Comparison of ENCODE assay signal across 10 cellular contexts in genomic region chr19:2579678-2580280, GRCh38.
DNase-seq lines count a peak whose midpoint lies in the region; ATAC-seq and TF ChIP-seq lines count a peak whose summit lies in the region.
"Had no signal": no experiment of that assay in that cellular context is flagged by ENCODE, and none has a peak within 500 bp of the region (broad histone marks: within the 10 kb centered on the region; RNA-seq: fewer than 3 reads in every experiment).

No MANE protein-coding gene starts in this region.

- H2AK9ac ChIP-seq in IMR-90 (replicated peaks; ENCODE audit: low read depth, low read length, poor library complexity): peak overlapping the region; percentile 98

- peaks cover 2% of the 10 kb centered on the region for H3K36me3 Mint-ChIP-seq in central memory CD8-positive, alpha-beta T cell (ENCODE audit: insufficient read depth)

- peak overlapping the region; percentile 41 for H3K4me3 Mint-ChIP-seq in central memory CD8-positive, alpha-beta T cell

- no peaks in the 10 kb centered on the region for H3K27me3 ChIP-seq in IMR-90 (ENCODE audit: control insufficient read depth, insufficient read depth, low read length)
- H3K27me3 ChIP-seq in subcutaneous abdominal adipose tissue (ENCODE audit: control insufficient read depth in 5 of 5, insufficient read depth in 4 of 5, low read length in 5 of 5): no peaks in the 10 kb centered on the region

- intact Hi-C loops in IMR-90 (cut with micrococcal nuclease): loop anchor here (1.0 kb wide), 2 partner anchors 36 to 105 kb away; no protein-coding TSS in a partner anchor

- TF ChIP-seq RAD21 in IMR-90 (IDR thresholded peaks at IDR 0.05; ENCODE audit: low read length): no peak

- peak overlapping the region; percentile 88 for H3K14ac ChIP-seq in IMR-90 (replicated peaks; ENCODE audit: low read depth, low read length)

- H4K5ac ChIP-seq in IMR-90 (ENCODE audit: low read depth, low read length): 0 out of 2 replicates have a peak overlapping the region, but pooled peaks have one; percentile 19

- no peaks in the 10 kb centered on the region; the same call in 1 of the 2 replicates for H4K20me1 ChIP-seq in IMR-90 (ENCODE audit: insufficient read depth, low read length)

- H3K27ac ChIP-seq in IMR-90 (ENCODE audit: insufficient read depth, low read length) (peak overlapping the region; percentile 53), mesodermal cell (ENCODE audit: low read depth, low read length, severe bottlenecking) (peak overlapping the region; percentile 96), subcutaneous abdominal adipose tissue (ENCODE audit: low read depth, low read length) (peak overlapping the region; percentile 80)

- H3K9ac ChIP-seq in IMR-90 (ENCODE audit: low read depth, low read length): peak overlapping the region; percentile 39; the same call in 1 of the 2 replicates
- peak overlapping the region in 3 of 5 donors; percentile 43 to 76 (median 64) for H3K9ac ChIP-seq in subcutaneous abdominal adipose tissue (ENCODE audit: low read length in 5 of 5)

- no peak overlapping the region for H3K23ac ChIP-seq in IMR-90 (ENCODE audit: low read depth, low read length)

- in situ Hi-C loops in IMR-90 (cut with MboI; ENCODE audit: low sequenced_read_pairs): no loop called here

- peak overlapping the region; percentile 17 to 85; a peak in 3 of 4 replicates for H4K8ac ChIP-seq in IMR-90 (ENCODE audit: low read depth in 2 of 2, low read length in 2 of 2)

- H2AK5ac ChIP-seq in IMR-90 (ENCODE audit: low read depth, low read length): peak overlapping the region; percentile 84

- no peak overlapping the region for H3K56ac ChIP-seq in IMR-90 (ENCODE audit: extremely low read depth, insufficient read depth, low read length)

- CTCF ChIA-PET in IMR-90 (lab: Yijun Ruan, JAX): interaction anchor here (0.7 to 3.8 kb wide), 7 partner anchors 14 to 108 kb away, joined by 3 to 16 read pairs (median 5); partner anchors contain the start of gene GADD45B

- H3K4ac ChIP-seq in IMR-90 (ENCODE audit: low read depth, low read length): peak overlapping the region; percentile 87

- WGBS in IMR-90 (ENCODE audit: extremely low coverage in 2 of 2, insufficient read length in 1 of 2), 2 experiments: 38% methylated on average over 4 of the region's 14 CpGs; no CpG with 5 or more reads in 1 of the 2 experiments
- 35 to 47% methylated on average over 11 to 13 of the region's 14 CpGs for WGBS in mesodermal cell (ENCODE audit: insufficient coverage in 2 of 2), 2 experiments

- H3K4me3 ChIP-seq in IMR-90 (ENCODE audit: insufficient read depth, low read depth, low read length) (no peak overlapping the region), mesodermal cell (ENCODE audit: extremely low read depth, insufficient read depth, low read length, poor library complexity, severe bottlenecking) (no peak overlapping the region), subcutaneous abdominal adipose tissue (ENCODE audit: low read depth in 1 of 5, low read length in 5 of 5) (peak overlapping the region in 4 of 5 donors; percentile 51 to 62 (median 55))

- peak overlapping the region; percentile 95 for H2AFZ ChIP-seq in IMR-90 (replicated peaks; ENCODE audit: low read length, poor library complexity)

- dilution Hi-C loops in IMR-90 (cut with HindIII; ENCODE audit: low sequenced_read_pairs, unreplicated experiment): no loop called here

- H3K9me3 ChIP-seq in IMR-90 (ENCODE audit: control insufficient read depth, insufficient read depth, low read length) (peaks cover 7% of the 10 kb centered on the region), mesodermal cell (ENCODE audit: control insufficient read depth, low read length) (peaks cover 26% of the 10 kb centered on the region), subcutaneous abdominal adipose tissue (ENCODE audit: control insufficient read depth in 5 of 5, low read length in 5 of 5) (peaks cover 0 to 2% (median 0%) of the 10 kb centered on the region in 5 donors)

- H2BK5ac ChIP-seq in IMR-90 (ENCODE audit: low read depth, low read length, poor library complexity, severe bottlenecking): peak overlapping the region; percentile 77

- H4K91ac ChIP-seq in IMR-90 (ENCODE audit: insufficient read depth, low read depth, low read length): peak overlapping the region; percentile 86

- H3K36me3 ChIP-seq in IMR-90 (ENCODE audit: control insufficient read depth, insufficient read depth, low read length) (no peaks in the 10 kb centered on the region), mesodermal cell (ENCODE audit: control insufficient read depth, insufficient read depth, low read length) (no peaks in the 10 kb centered on the region), subcutaneous abdominal adipose tissue (ENCODE audit: control insufficient read depth in 5 of 5, insufficient read depth in 5 of 5, low read length in 5 of 5) (no peaks in the 10 kb centered on the region)

- no peak overlapping the region for H3K18ac ChIP-seq in IMR-90 (ENCODE audit: low read depth, low read length)

- no peak for DNase-seq in IMR-90
- no peak for DNase-seq in central memory CD8-positive, alpha-beta T cell (ENCODE audit: low spot score in 2 of 2)
- no peak for DNase-seq in activated CD4-positive, CD25-positive, alpha-beta regulatory T cell (lab: John Stamatoyannopoulos, UW)
- DNase-seq in stimulated activated CD8-positive, alpha-beta memory T cell treated with anti-CD3 and anti-CD28 coated beads, Interleukin-4, amount 100 ng/mL, for 48 hours: no peak
- DNase-seq: NCI-H1048 had no signal

- peak overlapping the region; percentile 91; the same call in 1 of the 2 replicates for H2BK20ac ChIP-seq in IMR-90 (ENCODE audit: low read depth, low read length)

- H3K79me1 ChIP-seq in IMR-90 (ENCODE audit: low read depth in 1 of 2, low read length in 2 of 2): peaks cover 0 to 18% of the 10 kb centered on the region in 2 experiments; a peak in 1 of 4 replicates

- no peak overlapping the region for H3K27ac Mint-ChIP-seq in central memory CD8-positive, alpha-beta T cell (ENCODE audit: low read depth)
- H3K27ac Mint-ChIP-seq: T-cell had no signal

- H3K4me2 ChIP-seq in IMR-90 (ENCODE audit: low read depth, low read length): peak overlapping the region; percentile 42

- no peak for TF ChIP-seq CTCF in IMR-90 (conservative IDR thresholded peaks at IDR 0.05; ENCODE audit: low read depth, low read length)

- H2BK120ac ChIP-seq in IMR-90 (ENCODE audit: low read depth, low read length): peak overlapping the region; percentile 89

- peaks cover 15% of the 10 kb centered on the region for H3K4me1 ChIP-seq in IMR-90 (ENCODE audit: control insufficient read depth, insufficient read depth, low read length)
- peaks cover 24% of the 10 kb centered on the region for H3K4me1 ChIP-seq in mesodermal cell (ENCODE audit: control insufficient read depth, insufficient read depth, low read length, poor library complexity, severe bottlenecking)
- peaks cover 3 to 48% (median 42%) of the 10 kb centered on the region in 5 donors for H3K4me1 ChIP-seq in subcutaneous abdominal adipose tissue (ENCODE audit: control insufficient read depth in 5 of 5, insufficient read depth in 5 of 5, low read length in 5 of 5)

- no peaks in the 10 kb centered on the region for H3K4me1 Mint-ChIP-seq in central memory CD8-positive, alpha-beta T cell

- peaks cover 6% of the 10 kb centered on the region for H3K9me1 ChIP-seq in IMR-90 (ENCODE audit: insufficient read depth, low read length)

- TF ChIP-seq POLR2A in IMR-90 (IDR thresholded peaks at IDR 0.05; ENCODE audit: low read depth, low read length): no peak

- no TSS peak for BruUV-seq in IMR-90 (replicated peaks; lab: Mats Ljungman, UMichigan)

- POLR2A ChIA-PET in IMR-90 (lab: Charles Lee; ENCODE audit: unreplicated experiment): interaction anchor here (0.9 to 4.5 kb wide), 2 partner anchors 39 to 103 kb away, joined by 3 to 63 read pairs; partner anchors contain the start of gene GADD45B

- peak overlapping the region; percentile 85; the same call in 1 of the 3 replicates for H2BK15ac ChIP-seq in IMR-90 (ENCODE audit: low read depth, low read length)

- ATAC-seq in IMR-90 (ENCODE audit: low read depth) (no peak), HG03175 (IDR thresholded peaks at IDR 0.05; ENCODE audit: unreplicated experiment) (no peak), HG03108 (IDR thresholded peaks at IDR 0.05; ENCODE audit: unreplicated experiment) (no peak)
- ATAC-seq in central memory CD8-positive, alpha-beta T cell (replicated peaks; ENCODE audit: extremely low read depth, poor library complexity, severe bottlenecking): no peak

- no peaks in the 10 kb centered on the region for H3K9me3 Mint-ChIP-seq in central memory CD8-positive, alpha-beta T cell

- peaks cover 7% of the 10 kb centered on the region for H3K27me3 Mint-ChIP-seq in central memory CD8-positive, alpha-beta T cell

TF ChIP-seq in IMR-90, 13 proteins besides CTCF, POLR2A, EP300 and RAD21 (continues in another document):
- TF ChIP-seq USF2 (IDR thresholded peaks at IDR 0.05; ENCODE audit: low read depth, low read length) (no peak), MAFK (IDR thresholded peaks at IDR 0.05; ENCODE audit: low read depth, low read length) (no peak), CHD1 (IDR thresholded peaks at IDR 0.05; ENCODE audit: low read depth, low read length) (no peak), RFX5 (IDR thresholded peaks at IDR 0.05; ENCODE audit: low read depth, low read length) (no peak), RCOR1 (IDR thresholded peaks at IDR 0.05; ENCODE audit: insufficient replicate concordance, low read length) (no peak), BHLHE40 (IDR thresholded peaks at IDR 0.05; ENCODE audit: low read depth, low read length) (no peak), CEBPB (IDR thresholded peaks at IDR 0.05; ENCODE audit: low read depth, low read length) (no peak), MXI1 (IDR thresholded peaks at IDR 0.05; ENCODE audit: borderline replicate concordance, low read depth, low read length) (no peak), FOS (IDR thresholded peaks at IDR 0.05; ENCODE audit: low read depth, low read length) (no peak)
- TF ChIP-seq, protein P1, sequence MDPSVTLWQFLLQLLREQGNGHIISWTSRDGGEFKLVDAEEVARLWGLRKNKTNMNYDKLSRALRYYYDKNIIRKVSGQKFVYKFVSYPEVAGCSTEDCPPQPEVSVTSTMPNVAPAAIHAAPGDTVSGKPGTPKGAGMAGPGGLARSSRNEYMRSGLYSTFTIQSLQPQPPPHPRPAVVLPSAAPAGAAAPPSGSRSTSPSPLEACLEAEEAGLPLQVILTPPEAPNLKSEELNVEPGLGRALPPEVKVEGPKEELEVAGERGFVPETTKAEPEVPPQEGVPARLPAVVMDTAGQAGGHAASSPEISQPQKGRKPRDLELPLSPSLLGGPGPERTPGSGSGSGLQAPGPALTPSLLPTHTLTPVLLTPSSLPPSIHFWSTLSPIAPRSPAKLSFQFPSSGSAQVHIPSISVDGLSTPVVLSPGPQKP (IDR thresholded peaks at IDR 0.05; ENCODE audit: borderline replicate concordance, low read depth, low read length): no peak

Comparison
In these comparisons a context has a peak if more than half of its experiments do, and no peak if none do; other contexts are left out.
1. H3K4me3 ChIP-seq: peak in subcutaneous abdominal adipose tissue (4 of 5); none in IMR-90 (single experiment) and mesodermal cell (single experiment).
2. Peak in every context shown above with its lines, with median percentiles within 50 percentile points of each other: H3K27ac ChIP-seq.